ENCODE assay signal across 8 cellular contexts in genomic region chr15:64356443-64357040, GRCh38. TPM values are rescaled to one million over a fixed set of nuclear protein-coding genes. Genes with fewer than 3 reads are reported as not detected.
DNase-seq lines count a peak whose midpoint lies in the region; ATAC-seq and TF ChIP-seq lines count a peak whose summit lies in the region.

No MANE protein-coding gene starts in this region.

- no peaks in the 10 kb centered on the region for H3K9me3 Mint-ChIP-seq in central memory CD8-positive, alpha-beta T cell

- ATAC-seq in central memory CD8-positive, alpha-beta T cell (replicated peaks; ENCODE audit: extremely low read depth, poor library complexity, severe bottlenecking) = peak; percentile 4

- TF ChIP-seq CTCF in HEK293 (tag by site-specific recombination; IDR thresholded peaks at IDR 0.05) (peak; percentile 46; the same call in 1 of the 2 replicates), lower leg skin (IDR thresholded peaks at IDR 0.05) (no peak), tibial nerve (IDR thresholded peaks at IDR 0.05) (peak in 4 of 5 experiments; percentile 22 to 66 (median 48))

- no peaks in the 10 kb centered on the region for H3K27me3 ChIP-seq in tibial nerve

- no peak overlapping the region; the same call in 1 of the 2 replicates for H3K27ac ChIP-seq in HEK293 (ENCODE audit: extremely low read depth, low read depth, low read length)
- H3K27ac ChIP-seq in tibial nerve = peak overlapping the region in 3 of 4 donors; percentile 50 to 89 (median 77)

- H3K4me3 Mint-ChIP-seq in central memory CD8-positive, alpha-beta T cell = peak overlapping the region; percentile 96

- peak overlapping the region; percentile 79 for H3K4me3 ChIP-seq in HEK293 (ENCODE audit: low read depth, low read length)
- H3K4me3 ChIP-seq in lower leg skin (ENCODE audit: low read depth, poor library complexity, severe bottlenecking) = peak overlapping the region; percentile 99
- peak overlapping the region; percentile 48 to 96 (median 80) for H3K4me3 ChIP-seq in tibial nerve

- H3K27ac Mint-ChIP-seq in central memory CD8-positive, alpha-beta T cell (ENCODE audit: low read depth) = peak overlapping the region; percentile 88

- 11 to 14% methylated on average over 13 of the region's 13 CpGs for WGBS in lower leg skin, 2 donors
- WGBS in tibial nerve, 2 donors = 13% methylated on average over 13 of the region's 13 CpGs

- intact Hi-C loops in lower leg skin (cut with DNase I; ENCODE audit: low total_unique reads) = no loop called here

- peaks cover 19% of the 10 kb centered on the region for H3K4me1 Mint-ChIP-seq in central memory CD8-positive, alpha-beta T cell

- no peaks in the 10 kb centered on the region for H3K9me3 ChIP-seq in HEK293 (ENCODE audit: control insufficient read depth, insufficient read depth, low read depth, low read length)
- no peaks in the 10 kb centered on the region for H3K9me3 ChIP-seq in tibial nerve

- peaks cover 0 to 4% of the 10 kb centered on the region in 2 experiments; a peak in 2 of 3 replicates for H3K36me3 ChIP-seq in HEK293 (ENCODE audit: control insufficient read depth in 2 of 2, insufficient read depth in 1 of 2, low read length in 2 of 2)
- H3K36me3 ChIP-seq in tibial nerve = no peaks in the 10 kb centered on the region

- CTCF ChIA-PET in HEK293 (lab: Yijun Ruan, JAX) = interaction anchor here (0.6 to 1.8 kb wide), 5 partner anchors 138 to 349 kb away, joined by 3 to 5 read pairs (median 4); no protein-coding TSS in a partner anchor

- TF ChIP-seq POLR2A in lower leg skin (IDR thresholded peaks at IDR 0.05) = no peak
- no peak for TF ChIP-seq POLR2A in tibial nerve (IDR thresholded peaks at IDR 0.05)

- DNase-seq in D341Med (ENCODE audit: low spot score) = peak; percentile 82
- DNase-seq in NCI-H774 (lab: John Stamatoyannopoulos, UW) = peak; percentile 40
- DNase-seq in central memory CD8-positive, alpha-beta T cell (ENCODE audit: low spot score in 2 of 2) = no peak
- DNase-seq in lower leg skin (ENCODE audit: low spot score in 2 of 2) = peak in 1 of 2 donors; percentile 75
- DNase-seq in tibial nerve (ENCODE audit: low spot score in 2 of 2) = no peak
- no peak for DNase-seq in activated CD4-positive, alpha-beta T cell treated with anti-CD3 and anti-CD28 coated beads for 1 hour
- DNase-seq in RPMI8226 = no peak

- H3K36me3 Mint-ChIP-seq in central memory CD8-positive, alpha-beta T cell (ENCODE audit: insufficient read depth) = peaks cover 2% of the 10 kb centered on the region

- no peaks in the 10 kb centered on the region for H3K27me3 Mint-ChIP-seq in central memory CD8-positive, alpha-beta T cell

- POLR2A ChIA-PET in HEK293 (lab: Yijun Ruan, JAX) = interaction anchor here (0.7 to 1.0 kb wide), 3 partner anchors 13 to 193 kb away, joined by 3 to 8 read pairs (median 3); partner anchors contain the start of genes PPIB and TRIP4

- TF ChIP-seq EP300 in tibial nerve (IDR thresholded peaks at IDR 0.05) = no peak

- H3K4me1 ChIP-seq in HEK293 (ENCODE audit: control insufficient read depth, insufficient read depth, low read length) = peaks cover 2% of the 10 kb centered on the region; the same call in 1 of the 2 replicates
- H3K4me1 ChIP-seq in tibial nerve = peaks cover 0 to 24% (median 7%) of the 10 kb centered on the region in 4 donors

TF ChIP-seq in HEK293, 187 proteins besides CTCF, POLR2A, EP300 and RAD21 (continues in another document):
- no peak for TF ChIP-seq ZBTB49 (tag by site-specific recombination; IDR thresholded peaks at IDR 0.05; ENCODE audit: low read depth)
- no peak for TF ChIP-seq ZFP37 (tag by site-specific recombination; IDR thresholded peaks at IDR 0.05)
- TF ChIP-seq ZNF626 (tag by site-specific recombination; IDR thresholded peaks at IDR 0.05) = no peak
- TF ChIP-seq GFI1B (tag by site-specific recombination; IDR thresholded peaks at IDR 0.05) = no peak
- no peak for TF ChIP-seq KLF1 (tag by site-specific recombination; IDR thresholded peaks at IDR 0.05)
- TF ChIP-seq PRDM2 (tag by site-specific recombination; IDR thresholded peaks at IDR 0.05; ENCODE audit: borderline replicate concordance) = no peak
- no peak for TF ChIP-seq ZNF777 (tag by site-specific recombination; IDR thresholded peaks at IDR 0.05; ENCODE audit: borderline replicate concordance)
- peak; percentile 62 for TF ChIP-seq ZNF654 (tag by site-specific recombination; IDR thresholded peaks at IDR 0.05; ENCODE audit: low read depth)
- no peak for TF ChIP-seq ZBTB8A (tag by site-specific recombination; IDR thresholded peaks at IDR 0.05)
- TF ChIP-seq ZBTB48 (tag by site-specific recombination; IDR thresholded peaks at IDR 0.05) = no peak
- TF ChIP-seq ZNF571 (tag by site-specific recombination; IDR thresholded peaks at IDR 0.05) = no peak
- no peak for TF ChIP-seq KLF7 (tag by site-specific recombination; IDR thresholded peaks at IDR 0.05; ENCODE audit: borderline replicate concordance)
- no peak for TF ChIP-seq ZNF580 (tag by site-specific recombination; IDR thresholded peaks at IDR 0.05)

RNA-seq across cellular contexts. Expression of gene CSNK1G1, which starts 0.6 kb away (rescaled TPM):
- total RNA-seq in lower leg skin (10 to 100 TPM; 11.9 to 16.7 (median 14.1) TPM), tibial nerve (10 to 100 TPM; 20.5 to 25.8 (median 22.5) TPM)

RNA-seq across cellular contexts. Expression of gene PCLAF, which starts 24.7 kb away (rescaled TPM):
- total RNA-seq in lower leg skin (1 to 10 TPM in 3 of 4 donors, not detected in 1; 1.2 to 2.2 (median 1.6) TPM), tibial nerve (1 to 10 TPM in 1 of 4 donors, not detected in 3; 1.6 TPM)

RNA-seq across cellular contexts. Expression of gene TRIP4, which starts 31.1 kb away (rescaled TPM):
- 10 to 100 TPM in 3 of 4 donors, 1 to 10 TPM in 1; 9.7 to 13.8 (median 13.1) TPM for total RNA-seq in lower leg skin
- total RNA-seq in tibial nerve = 10 to 100 TPM; 13.0 to 23.7 (median 18.0) TPM

Comparison
In these comparisons a context has a peak if more than half of its experiments do, and no peak if none do; other contexts are left out.
1. DNase-seq: peak in D341Med (single experiment) and NCI-H774 (single experiment); none in central memory CD8-positive, alpha-beta T cell (0 of 2), tibial nerve (0 of 2), activated CD4-positive, alpha-beta T cell treated with anti-CD3 and anti-CD28 coated beads for 1 hour (single experiment) and RPMI8226 (single experiment).
2. CTCF ChIP-seq: peak in HEK293 (single experiment) and tibial nerve (4 of 5); none in lower leg skin (0 of 3).
3. Peak in every context shown above with its lines, with median percentiles within 50 percentile points of each other: H3K4me3 ChIP-seq.